Comparison of ENCODE assay signal across 17 cellular contexts in the genomic region with DNA sequence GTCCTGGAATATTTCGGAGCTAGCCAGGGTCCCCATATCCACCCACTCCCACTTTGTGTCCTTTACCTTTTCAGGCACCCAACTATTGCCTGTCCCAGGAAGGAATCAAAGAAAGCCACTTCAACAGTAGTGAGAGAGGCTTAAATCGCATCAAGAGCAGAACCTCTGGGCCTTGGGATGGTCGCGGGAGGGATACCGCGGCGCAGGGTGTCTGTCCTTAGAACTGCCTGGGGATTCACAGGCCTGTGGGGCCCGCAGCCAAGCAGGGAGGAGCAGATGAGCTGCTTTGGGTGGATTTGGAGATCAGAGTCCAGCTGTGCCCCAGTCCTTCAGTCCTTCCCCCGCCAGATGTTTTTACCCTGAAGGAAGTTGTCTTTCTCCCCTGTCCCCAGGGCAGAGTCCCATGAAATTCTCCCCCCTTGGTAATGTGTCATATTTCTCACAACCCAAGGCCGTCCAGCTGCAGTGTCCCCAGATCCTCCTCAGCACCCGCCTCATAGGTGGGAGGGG. TPM values are rescaled to one million over a fixed set of nuclear protein-coding genes. Genes with fewer than 3 reads are reported as not detected.
DNase-seq lines count a peak whose midpoint lies in the region; ATAC-seq and TF ChIP-seq lines count a peak whose summit lies in the region.
"Had no signal": no experiment of that assay in that cellular context is flagged by ENCODE, and none has a peak within 500 bp of the region (broad histone marks: within the 10 kb centered on the region; RNA-seq: fewer than 3 reads in every experiment).

No MANE protein-coding gene starts in this region.

- H3K27me3 ChIP-seq in Peyer's patch, result no peaks in the 10 kb centered on the region
- H3K27me3 ChIP-seq in heart left ventricle, result no peaks in the 10 kb centered on the region
- no peaks in the 10 kb centered on the region for H3K27me3 ChIP-seq in right lobe of liver
- H3K27me3 ChIP-seq in testis, result no peaks in the 10 kb centered on the region
- H3K27me3 ChIP-seq: BE2C had no signal

- peak overlapping the region; percentile 49 to 73 (median 52) for H3K27ac ChIP-seq in Peyer's patch
- peak overlapping the region in 7 of 12 donors; percentile 1 to 46 (median 22) for H3K27ac ChIP-seq in heart left ventricle
- H3K27ac ChIP-seq in right lobe of liver, result peak overlapping the region; percentile 46 to 97 (median 96)
- H3K27ac ChIP-seq in testis, result peak overlapping the region; percentile 36 to 72

- H3K4me3 ChIP-seq in Peyer's patch (no peak overlapping the region), heart left ventricle (no peak overlapping the region), right lobe of liver (peak overlapping the region in 2 of 3 donors; percentile 33 to 64), testis (no peak overlapping the region)

- no peak for TF ChIP-seq CTCF in Peyer's patch (IDR thresholded peaks at IDR 0.05)
- no peak for TF ChIP-seq CTCF in heart left ventricle (IDR thresholded peaks at IDR 0.05)
- TF ChIP-seq CTCF in right lobe of liver (IDR thresholded peaks at IDR 0.05), result no peak
- no peak for TF ChIP-seq CTCF in testis (IDR thresholded peaks at IDR 0.05)

- H3K9me3 ChIP-seq in Peyer's patch (no peaks in the 10 kb centered on the region), heart left ventricle (peaks cover 0 to 6% (median 0%) of the 10 kb centered on the region in 12 donors), right lobe of liver (no peaks in the 10 kb centered on the region), testis (no peaks in the 10 kb centered on the region)
- H3K9me3 ChIP-seq: BE2C had no signal

- no peak for TF ChIP-seq POLR2A in Peyer's patch (IDR thresholded peaks at IDR 0.05)
- no peak for TF ChIP-seq POLR2A in heart left ventricle (IDR thresholded peaks at IDR 0.05)
- no peak for TF ChIP-seq POLR2A in right lobe of liver (IDR thresholded peaks at IDR 0.05)
- no peak for TF ChIP-seq POLR2A in testis (IDR thresholded peaks at IDR 0.05)

- WGBS in heart left ventricle, 4 donors, result 66 to 74% (median 69%) methylated on average over 10 to 11 of the region's 11 CpGs
- 34% methylated on average over 6 of the region's 11 CpGs for WGBS in right lobe of liver (ENCODE audit: insufficient coverage, low coverage, low lambda C conversion rate, missing lambda C conversion rate)
- WGBS in testis, 2 donors, result 25 to 33% methylated on average over 5 to 11 of the region's 11 CpGs

- DNase-seq in Peyer's patch, result peak in 1 of 3 donors; percentile 57
- DNase-seq in heart left ventricle, result peak in 3 of 5 donors; percentile 20 to 80 (median 71)
- peak; percentile 79 to 90 (median 89) for DNase-seq in right lobe of liver
- peak; percentile 62 for DNase-seq in testis
- no peak for DNase-seq in AML-193 (lab: John Stamatoyannopoulos, UW)
- DNase-seq in NCI-H774 (lab: John Stamatoyannopoulos, UW), result no peak
- DNase-seq in NCI-H345 (lab: John Stamatoyannopoulos, UW), result no peak
- DNase-seq: ACHN; BE2C; DMS 273 treated with DMSO at 0.1 percent for 48 hours; KBM-7; NCI-H1436 treated with DMSO at 0.1 percent for 48 hours; NCI-H2081; NCI-H526; NK-92 treated with Interleukin-12 subunit alpha and Interleukin-12 subunit beta, amount 100 ng/mL, for 24 hours; PC-3 had no signal

- peaks cover 0 to 34% (median 0%) of the 10 kb centered on the region in 3 donors for H3K36me3 ChIP-seq in Peyer's patch
- peaks cover 0 to 60% (median 2%) of the 10 kb centered on the region in 9 donors for H3K36me3 ChIP-seq in heart left ventricle
- peaks cover 0 to 31% (median 12%) of the 10 kb centered on the region in 4 donors for H3K36me3 ChIP-seq in right lobe of liver
- no peaks in the 10 kb centered on the region for H3K36me3 ChIP-seq in testis (ENCODE audit: low read depth, missing control alignments)
- H3K36me3 ChIP-seq: BE2C had no signal

- ATAC-seq in heart left ventricle (peak in 2 of 4 donors; percentile 30 to 42), right lobe of liver (peak; percentile 54 to 61 (median 56))
- ATAC-seq: PC-3 had no signal

- intact Hi-C loops in heart left ventricle (cut with DNase I) (no loop called here), right lobe of liver (cut with DNase I) (no loop called here), testis (cut with DNase I; ENCODE audit: low total_unique reads) (no loop called here)

- H3K4me1 ChIP-seq in Peyer's patch, result peaks cover 0 to 55% (median 6%) of the 10 kb centered on the region in 4 donors
- H3K4me1 ChIP-seq in heart left ventricle, result peaks cover 0 to 51% (median 20%) of the 10 kb centered on the region in 12 donors
- peaks cover 0 to 73% (median 36%) of the 10 kb centered on the region in 4 donors for H3K4me1 ChIP-seq in right lobe of liver
- peaks cover 60% of the 10 kb centered on the region for H3K4me1 ChIP-seq in testis
- H3K4me1 ChIP-seq: BE2C had no signal

RNA-seq across cellular contexts. Expression of a gene that starts 13.5 kb away (rescaled TPM):
- total RNA-seq in Peyer's patch (100 to 1,000 TPM in 3 of 4 donors, 10 to 100 TPM in 1; 44.6 to 297 (median 208) TPM), heart left ventricle (100 to 1,000 TPM in 1 of 9 donors, 10 to 100 TPM in 7, 1 to 10 TPM in 1; 8.1 to 167 (median 18.6) TPM), right lobe of liver (100 to 1,000 TPM; 145 to 316 (median 199) TPM), testis (10 to 100 TPM; 33.2 to 46.2 TPM)
- polyA plus RNA-seq in heart left ventricle (1 to 10 TPM; 4.7 to 9.8 TPM), testis (ENCODE audit: insufficient read depth, low read depth, low replicate concordance) (18.2 TPM)
- total RNA-seq: H4, PC-3 had no signal

Comparison
In these comparisons a context has a peak if more than half of its experiments do, and no peak if none do; other contexts are left out.
1. DNase-seq: peak in heart left ventricle (3 of 5), right lobe of liver (3 of 3) and testis (single experiment); none in AML-193 (0 of 2), NCI-H774 (single experiment) and NCI-H345 (single experiment).
2. H3K27ac ChIP-seq: peak in every context shown above with its lines; median percentile 96 in right lobe of liver; 54 in testis; 52 in Peyer's patch; 22 in heart left ventricle.
3. H3K4me3 ChIP-seq: peak in right lobe of liver (2 of 3); none in Peyer's patch (0 of 4), heart left ventricle (0 of 12) and testis (0 of 2).